In the genomic region with DNA sequence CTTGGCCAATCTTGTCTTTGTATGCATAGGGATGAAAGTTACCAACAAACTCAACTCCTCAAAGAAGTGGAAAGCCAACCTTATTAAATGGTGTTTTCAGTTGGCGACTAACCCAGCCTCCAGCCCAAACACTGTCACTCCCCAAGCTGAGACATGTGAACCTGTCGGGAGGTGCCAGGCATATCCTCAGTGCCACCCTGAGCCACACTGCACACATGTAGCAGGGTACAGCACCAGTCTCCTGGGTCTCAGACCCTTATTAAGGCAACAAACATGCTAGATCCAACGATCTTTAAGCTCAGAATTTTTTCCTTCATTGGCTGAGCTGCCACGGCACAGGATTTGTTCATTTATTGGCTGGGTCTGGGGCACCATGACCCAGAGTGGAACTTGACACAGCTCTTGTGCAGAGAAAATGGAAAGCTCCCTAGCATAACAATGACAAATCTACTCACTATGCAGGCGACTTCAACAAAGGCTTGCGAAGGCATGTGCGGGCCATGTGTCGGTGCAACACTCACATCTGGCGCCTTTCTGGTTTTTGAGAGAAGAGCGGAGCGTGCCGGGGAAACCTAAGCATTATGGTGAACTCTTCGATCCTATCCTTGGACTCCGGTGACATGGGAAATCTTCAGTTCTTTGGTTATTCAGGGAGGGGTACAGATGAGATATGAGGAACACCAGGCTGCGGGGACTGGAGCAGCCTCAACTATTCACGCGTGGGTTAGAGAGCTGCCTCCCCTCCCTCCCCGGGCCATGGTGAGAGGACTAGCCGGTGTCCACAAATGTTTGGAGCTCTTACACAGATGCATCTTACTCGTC, we compare ENCODE assay signal across 15 cellular contexts.
"Had no signal": no experiment of that assay in that cellular context is flagged by ENCODE, and none has a peak within 500 bp of the region (broad histone marks: within the 10 kb centered on the region; RNA-seq: fewer than 3 reads in every experiment).

No MANE protein-coding gene starts in this region.

- H3K36me3 Mint-ChIP-seq: activated naive CD4-positive, alpha-beta T cell treated with anti-CD3 and anti-CD28 coated beads, Interleukin-2, amount 50 U/mL, for 24 hours; naive B cell; stimulated activated memory B cell treated with anti-CD40 and anti-IgM and Interleukin-4, amounts not matched to agents 10 μg/mL and 1 μg/mL and 100 μg/mL, for 72 hours had no signal

- H3K27ac Mint-ChIP-seq: activated CD4-positive, alpha-beta T cell treated with anti-CD3 and anti-CD28 coated beads, Interleukin-2, amount 10 ng/mL, durations not matched to agents 24 days and 14 days; activated naive CD4-positive, alpha-beta T cell treated with anti-CD3 and anti-CD28 coated beads, Interleukin-2, amount 50 U/mL, for 24 hours; stimulated activated memory B cell treated with anti-CD40 and anti-IgM and Interleukin-4, amounts not matched to agents 10 μg/mL and 1 μg/mL and 100 μg/mL, for 72 hours; T-helper 2 cell treated with Interferon-gamma antibody and Interleukin-4, amounts not matched to agents 5 μg/mL and 100 μg/mL, for 36 hours had no signal

- H3K4me3 ChIP-seq: adrenal gland, gastrocnemius medialis, heart right ventricle, lung, thyroid gland had no signal

- DNase-seq: activated CD4-positive, alpha-beta T cell treated with anti-CD3 and anti-CD28 coated beads, Interleukin-2, amount 10 ng/mL, durations not matched to agents 24 days and 14 days; activated CD4-positive, CD25-positive, alpha-beta regulatory T cell; activated effector memory CD4-positive, alpha-beta T cell treated with Interleukin-2 at 50 U/mL for 16 hours; activated T-cell treated with anti-CD3 and anti-CD28 coated beads, Interleukin-2, amount 50 U/mL, for 1 hour; gastrocnemius medialis; heart right ventricle; left cardiac atrium; naive B cell; stimulated activated CD4-positive, alpha-beta T cell treated with anti-CD3 and anti-CD28 coated beads, Interleukin-2, amount 100 ng/mL, for 48 hours; thyroid gland had no signal

- H3K27me3 Mint-ChIP-seq: activated naive CD4-positive, alpha-beta T cell treated with anti-CD3 and anti-CD28 coated beads, Interleukin-2, amount 50 U/mL, for 24 hours had no signal

- H3K9me3 Mint-ChIP-seq: activated CD4-positive, alpha-beta T cell treated with anti-CD3 and anti-CD28 coated beads, Interleukin-2, amount 10 ng/mL, durations not matched to agents 24 days and 14 days; activated naive CD4-positive, alpha-beta T cell treated with anti-CD3 and anti-CD28 coated beads, Interleukin-2, amount 50 U/mL, for 24 hours; naive B cell; stimulated activated memory B cell treated with anti-CD40 and anti-IgM and Interleukin-4, amounts not matched to agents 10 μg/mL and 1 μg/mL and 100 μg/mL, for 72 hours; T-helper 2 cell treated with Interferon-gamma antibody and Interleukin-4, amounts not matched to agents 5 μg/mL and 100 μg/mL, for 36 hours had no signal

- H3K4me3 Mint-ChIP-seq: activated CD4-positive, alpha-beta T cell treated with anti-CD3 and anti-CD28 coated beads, Interleukin-2, amount 10 ng/mL, durations not matched to agents 24 days and 14 days; activated naive CD4-positive, alpha-beta T cell treated with anti-CD3 and anti-CD28 coated beads, Interleukin-2, amount 50 U/mL, for 24 hours; naive B cell; stimulated activated memory B cell treated with anti-CD40 and anti-IgM and Interleukin-4, amounts not matched to agents 10 μg/mL and 1 μg/mL and 100 μg/mL, for 72 hours; T-helper 2 cell treated with Interferon-gamma antibody and Interleukin-4, amounts not matched to agents 5 μg/mL and 100 μg/mL, for 36 hours had no signal
